Comparison of ENCODE assay signal across 23 cellular contexts in genomic region chr3:71080517-71081083, GRCh38.
DNase-seq lines count a peak whose midpoint lies in the region; ATAC-seq, FAIRE-seq and TF ChIP-seq lines count a peak whose summit lies in the region.
"Had no signal": no experiment of that assay in that cellular context is flagged by ENCODE, and none has a peak within 500 bp of the region (broad histone marks: within the 10 kb centered on the region; RNA-seq: fewer than 3 reads in every experiment).

No MANE protein-coding gene starts in this region.

- H3K4me1 ChIP-seq in HepG2 (ENCODE audit: insufficient read depth, low read length) = peaks cover 47% of the 10 kb centered on the region
- H3K4me1 ChIP-seq in right lobe of liver = peaks cover 0 to 14% (median 5%) of the 10 kb centered on the region in 4 donors
- H3K4me1 ChIP-seq in right atrium auricular region = peaks cover 0 to 18% of the 10 kb centered on the region in 2 donors
- H3K4me1 ChIP-seq in psoas muscle = peaks cover 2% of the 10 kb centered on the region
- H3K4me1 ChIP-seq: thyroid gland had no signal

- no peak for TF ChIP-seq CTCF in HepG2 (CRISPR knock-in tag; IDR thresholded peaks at IDR 0.05)
- TF ChIP-seq CTCF in right lobe of liver (IDR thresholded peaks at IDR 0.05) = no peak
- TF ChIP-seq CTCF in activated CD8-positive, alpha-beta T cell treated with anti-CD3 and anti-CD28 coated beads for 36 hours (IDR thresholded peaks at IDR 0.05) = no peak
- no peak for TF ChIP-seq CTCF in right atrium auricular region (IDR thresholded peaks at IDR 0.05)
- no peak for TF ChIP-seq CTCF in psoas muscle (IDR thresholded peaks at IDR 0.05)

- BruUV-seq in HepG2 (replicated peaks; lab: Mats Ljungman, UMichigan) = TSS peak; percentile 5

- H3K79me2 ChIP-seq in HepG2 (ENCODE audit: insufficient read depth, low read length) = peaks cover 2% of the 10 kb centered on the region

- no peak overlapping the region for H3K27ac ChIP-seq in HepG2 (ENCODE audit: extremely low read length, insufficient read depth, low read length)
- no peak overlapping the region for H3K27ac ChIP-seq in right lobe of liver
- no peak overlapping the region for H3K27ac ChIP-seq in right atrium auricular region
- H3K27ac ChIP-seq in psoas muscle = no peak overlapping the region
- H3K27ac ChIP-seq: spleen, thyroid gland had no signal

- TF ChIP-seq POLR2A in HepG2 (IDR thresholded peaks at IDR 0.05; ENCODE audit: insufficient read depth in 1 of 2, low read depth in 2 of 2, low read length in 2 of 2) = no peak
- no peak for TF ChIP-seq POLR2A in right lobe of liver (IDR thresholded peaks at IDR 0.05)

- H3K4me3 ChIP-seq in HepG2 (replicated peaks in 1 of 3; ENCODE audit: insufficient read depth in 1 of 3, low read depth in 2 of 3, low read length in 3 of 3) (no peak overlapping the region), right lobe of liver (no peak overlapping the region), right atrium auricular region (no peak overlapping the region), psoas muscle (no peak overlapping the region)
- H3K4me3 ChIP-seq: spleen, thyroid gland had no signal

- DNase-seq in HepG2 (ENCODE audit: low spot score) = no peak
- DNase-seq in right lobe of liver = no peak
- no peak for DNase-seq in activated CD8-positive, alpha-beta T cell treated with anti-CD3 and anti-CD28 coated beads for 36 hours
- peak; percentile 40 for DNase-seq in kidney glomerular epithelial cell (lab: John Stamatoyannopoulos, UW)
- peak; percentile 35 for DNase-seq in superior temporal gyrus (ENCODE audit: extremely low spot score)
- no peak for DNase-seq in right atrium auricular region (ENCODE audit: low spot score)
- no peak for DNase-seq in middle frontal gyrus (ENCODE audit: extremely low spot score, low spot score)
- no peak for DNase-seq in psoas muscle
- DNase-seq: AML-193, amniotic stem cell, caudate nucleus, head of caudate nucleus, mammary epithelial cell, MM.1S, NCI-H187, NCI-H345, nephron progenitor cell, spleen, thyroid gland had no signal

- POLR2A ChIA-PET in HepG2 (lab: Yijun Ruan, JAX) = no interaction called here
- POLR2A ChIA-PET in activated CD8-positive, alpha-beta T cell treated with anti-CD3 and anti-CD28 coated beads for 36 hours (lab: Charles Lee) = interaction anchor here (0.6 to 2.1 kb wide), 7 partner anchors 12 to 314 kb away, joined by 3 to 6 read pairs (median 3); no protein-coding TSS in a partner anchor

- H3K4me1 Mint-ChIP-seq in activated CD8-positive, alpha-beta T cell treated with anti-CD3 and anti-CD28 coated beads for 36 hours (ENCODE audit: low read depth) = peaks cover 92% of the 10 kb centered on the region

- CTCF ChIA-PET in HepG2 (lab: Yijun Ruan, JAX; ENCODE audit: low intra/inter-chr PET ratio, low total read pairs) = no interaction called here
- CTCF ChIA-PET in activated CD8-positive, alpha-beta T cell treated with anti-CD3 and anti-CD28 coated beads for 36 hours (lab: Charles Lee) = interaction anchor here (1.2 to 3.5 kb wide), 3 partner anchors 11 to 43 kb away, joined by 3 to 18 read pairs (median 4); no protein-coding TSS in a partner anchor

- H3K36me3 Mint-ChIP-seq in activated CD8-positive, alpha-beta T cell treated with anti-CD3 and anti-CD28 coated beads for 36 hours (ENCODE audit: low read depth) = peaks cover 56% of the 10 kb centered on the region

- H3K4me3 Mint-ChIP-seq in activated CD8-positive, alpha-beta T cell treated with anti-CD3 and anti-CD28 coated beads for 36 hours = peak overlapping the region; percentile 46
- H3K4me3 Mint-ChIP-seq: nephron progenitor cell had no signal

- no peak overlapping the region for H3K4me2 ChIP-seq in HepG2 (ENCODE audit: low read depth, low read length)

- H3K9ac ChIP-seq in HepG2 (ENCODE audit: insufficient read depth, low read depth, low read length) = no peak overlapping the region

- H3K27me3 Mint-ChIP-seq in activated CD8-positive, alpha-beta T cell treated with anti-CD3 and anti-CD28 coated beads for 36 hours = no peaks in the 10 kb centered on the region

- no peak for TF ChIP-seq EP300 in HepG2 (IDR thresholded peaks at IDR 0.05; ENCODE audit: low read depth in 2 of 2, low read length in 2 of 2)
- no peak for TF ChIP-seq EP300 in HepG2 (CRISPR knock-in tag; IDR thresholded peaks at IDR 0.05; ENCODE audit: borderline replicate concordance)

- H3K27me3 ChIP-seq in HepG2 (ENCODE audit: control insufficient read depth in 1 of 2, insufficient read depth in 2 of 2, low read length in 2 of 2) (no peaks in the 10 kb centered on the region), right lobe of liver (no peaks in the 10 kb centered on the region), right atrium auricular region (no peaks in the 10 kb centered on the region), psoas muscle (ENCODE audit: insufficient read depth in 3 of 3, low read length in 2 of 3) (no peaks in the 10 kb centered on the region)
- H3K27me3 ChIP-seq: spleen, thyroid gland had no signal

- H2AFZ ChIP-seq in HepG2 (ENCODE audit: low read length) = no peak overlapping the region

- WGBS in HepG2 (ENCODE audit: low lambda C conversion rate) = 100% methylated on average over 4 of the region's 4 CpGs
- whole genome bisulfite sequencing in right lobe of liver (ENCODE audit: insufficient coverage, low coverage, low lambda C conversion rate, missing lambda C conversion rate) = 88% methylated on average over 4 of the region's 4 CpGs
- WGBS in psoas muscle, 3 donors = 94 to 97% (median 95%) methylated on average over 4 of the region's 4 CpGs

- TF ChIP-seq RAD21 in HepG2 (CRISPR knock-in tag; IDR thresholded peaks at IDR 0.05) = no peak

- no peaks in the 10 kb centered on the region for H3K9me3 ChIP-seq in HepG2 (ENCODE audit: low read length)
- no peaks in the 10 kb centered on the region for H3K9me3 ChIP-seq in right lobe of liver
- H3K9me3 ChIP-seq in right atrium auricular region = no peaks in the 10 kb centered on the region
- no peaks in the 10 kb centered on the region for H3K9me3 ChIP-seq in psoas muscle
- H3K9me3 ChIP-seq: spleen, thyroid gland had no signal

- H3K36me3 ChIP-seq in HepG2 (replicated peaks in 1 of 2; ENCODE audit: control insufficient read depth in 1 of 2, insufficient read depth in 2 of 2, low read length in 2 of 2) (0 out of 5 replicates have a peak, but pooled peaks cover 0 to 2% of the 10 kb centered on the region in 2 experiments), right lobe of liver (no peaks in the 10 kb centered on the region), right atrium auricular region (no peaks in the 10 kb centered on the region), psoas muscle (ENCODE audit: insufficient read depth in 1 of 2, low read depth in 1 of 2) (no peaks in the 10 kb centered on the region)
- H3K36me3 ChIP-seq: spleen, thyroid gland had no signal

- intact Hi-C loops in HepG2 (cut with micrococcal nuclease; ENCODE audit: unreplicated experiment) = no loop called here
- intact Hi-C loops in right lobe of liver (cut with DNase I) = no loop called here
- intact Hi-C loops in activated CD8-positive, alpha-beta T cell treated with anti-CD3 and anti-CD28 coated beads for 36 hours (cut with micrococcal nuclease) = loop anchor here (2.0 to 10.0 kb wide), 5 partner anchors 14 to 414 kb away; no protein-coding TSS in a partner anchor
- intact Hi-C loops in psoas muscle (cut with DNase I) = no loop called here

- no peaks in the 10 kb centered on the region for H3K9me3 Mint-ChIP-seq in activated CD8-positive, alpha-beta T cell treated with anti-CD3 and anti-CD28 coated beads for 36 hours

- in situ Hi-C loops in HepG2 (cut with HindIII; ENCODE audit: extremely low pct_ligation_motif_present, low pct_unique_long_range_greater_than_20kb) = no loop called here

- peak overlapping the region; percentile 76 for H3K27ac Mint-ChIP-seq in activated CD8-positive, alpha-beta T cell treated with anti-CD3 and anti-CD28 coated beads for 36 hours
- H3K27ac Mint-ChIP-seq: nephron progenitor cell had no signal

- FAIRE-seq in HepG2 (lab: Jason Lieb, UNC) = no peak
- FAIRE-seq: D721Med, GM19239, H54 had no signal

- ATAC-seq in HepG2 = no peak
- no peak for ATAC-seq in right lobe of liver
- peak; percentile 28 for ATAC-seq in activated CD8-positive, alpha-beta T cell treated with anti-CD3 and anti-CD28 coated beads for 36 hours
- no peak for ATAC-seq in psoas muscle
- ATAC-seq: Right ventricle myocardium inferior had no signal

- no peaks in the 10 kb centered on the region for H4K20me1 ChIP-seq in HepG2 (ENCODE audit: insufficient read depth, low read length)

TF ChIP-seq in HepG2, 621 proteins besides CTCF, POLR2A, EP300 and RAD21 (continues in another document):
- TF ChIP-seq POLR2AphosphoS2 (IDR thresholded peaks at IDR 0.05; ENCODE audit: low read depth, low read length) (no peak), PAWR (CRISPR knock-in tag; IDR thresholded peaks at IDR 0.05; ENCODE audit: borderline replicate concordance) (no peak), TAF1 (CRISPR knock-in tag; IDR thresholded peaks at IDR 0.05) (no peak), FOXC1 (CRISPR knock-in tag; IDR thresholded peaks at IDR 0.05; ENCODE audit: borderline replicate concordance) (no peak), HOXA7 (CRISPR knock-in tag; IDR thresholded peaks at IDR 0.05) (no peak), ZSCAN20 (CRISPR knock-in tag; IDR thresholded peaks at IDR 0.05; ENCODE audit: borderline replicate concordance) (no peak), ZNF773 (CRISPR knock-in tag; IDR thresholded peaks at IDR 0.05; ENCODE audit: borderline replicate concordance) (no peak), ZSCAN12 (CRISPR knock-in tag; IDR thresholded peaks at IDR 0.05) (no peak), KAT7 (CRISPR knock-in tag; IDR thresholded peaks at IDR 0.05; ENCODE audit: borderline replicate concordance) (no peak)
- TF ChIP-seq, protein P1, sequence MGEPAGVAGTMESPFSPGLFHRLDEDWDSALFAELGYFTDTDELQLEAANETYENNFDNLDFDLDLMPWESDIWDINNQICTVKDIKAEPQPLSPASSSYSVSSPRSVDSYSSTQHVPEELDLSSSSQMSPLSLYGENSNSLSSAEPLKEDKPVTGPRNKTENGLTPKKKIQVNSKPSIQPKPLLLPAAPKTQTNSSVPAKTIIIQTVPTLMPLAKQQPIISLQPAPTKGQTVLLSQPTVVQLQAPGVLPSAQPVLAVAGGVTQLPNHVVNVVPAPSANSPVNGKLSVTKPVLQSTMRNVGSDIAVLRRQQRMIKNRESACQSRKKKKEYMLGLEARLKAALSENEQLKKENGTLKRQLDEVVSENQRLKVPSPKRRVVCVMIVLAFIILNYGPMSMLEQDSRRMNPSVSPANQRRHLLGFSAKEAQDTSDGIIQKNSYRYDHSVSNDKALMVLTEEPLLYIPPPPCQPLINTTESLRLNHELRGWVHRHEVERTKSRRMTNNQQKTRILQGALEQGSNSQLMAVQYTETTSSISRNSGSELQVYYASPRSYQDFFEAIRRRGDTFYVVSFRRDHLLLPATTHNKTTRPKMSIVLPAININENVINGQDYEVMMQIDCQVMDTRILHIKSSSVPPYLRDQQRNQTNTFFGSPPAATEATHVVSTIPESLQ (CRISPR knock-in tag; conservative IDR thresholded peaks at IDR 0.05) = no peak

Comparison
In these comparisons a context has a peak if more than half of its experiments do, and no peak if none do; other contexts are left out.
1. DNase-seq: peak in kidney glomerular epithelial cell (single experiment) and superior temporal gyrus (single experiment); none in HepG2 (single experiment), right lobe of liver (0 of 3), activated CD8-positive, alpha-beta T cell treated with anti-CD3 and anti-CD28 coated beads for 36 hours (single experiment), right atrium auricular region (single experiment), middle frontal gyrus (single experiment) and psoas muscle (0 of 2).